14 cellular contexts compared by ENCODE assay signal in the genomic region with DNA sequence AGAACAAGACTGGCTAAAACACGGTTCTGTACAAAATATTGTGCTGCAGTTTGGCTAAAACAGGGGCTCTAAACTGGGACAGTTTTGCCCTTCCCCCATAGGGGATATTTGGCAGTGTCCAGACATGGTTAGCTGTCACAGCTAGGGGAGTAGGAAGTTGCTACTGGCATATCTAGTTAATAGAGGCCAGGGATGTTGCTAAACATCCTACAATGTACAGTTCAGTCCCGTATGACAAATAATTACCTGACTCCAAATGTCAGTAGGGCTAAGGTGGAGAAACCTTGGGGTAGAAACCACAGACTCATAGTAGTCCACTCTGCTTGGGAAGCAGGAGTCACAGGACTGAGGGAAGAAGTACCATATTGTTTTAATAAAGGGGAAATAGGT. TPM values are rescaled to one million over a fixed set of nuclear protein-coding genes. Genes with fewer than 3 reads are reported as not detected.
A peak's percentile ranks its signal among the peaks of the same experiment; 100 is the strongest.
DNase-seq lines count a peak whose midpoint lies in the region; ATAC-seq and TF ChIP-seq lines count a peak whose summit lies in the region.
"Had no signal": no experiment of that assay in that cellular context is flagged by ENCODE, and none has a peak within 500 bp of the region (broad histone marks: within the 10 kb centered on the region; RNA-seq: fewer than 3 reads in every experiment).

No MANE protein-coding gene starts in this region.

- no peaks in the 10 kb centered on the region for H3K9me3 Mint-ChIP-seq in Caco-2 (ENCODE audit: unreplicated experiment)
- H3K9me3 Mint-ChIP-seq: activated naive CD8-positive, alpha-beta T cell treated with anti-CD3 and anti-CD28 coated beads, Interleukin-2, amount 10 ng/mL, durations not matched to agents 7 days and 5 days; naive B cell had no signal

- H3K27me3 ChIP-seq in Caco-2 (replicated peaks; ENCODE audit: control insufficient read depth, insufficient read depth, low read length) = no peaks in the 10 kb centered on the region
- no peaks in the 10 kb centered on the region for H3K27me3 ChIP-seq in gastrocnemius medialis
- H3K27me3 ChIP-seq in SK-N-SH (ENCODE audit: insufficient read depth) = no peaks in the 10 kb centered on the region
- H3K27me3 ChIP-seq: BE2C had no signal

- H3K9me3 ChIP-seq in Caco-2 (no peaks in the 10 kb centered on the region), gastrocnemius medialis (no peaks in the 10 kb centered on the region), SK-N-SH (no peaks in the 10 kb centered on the region)
- H3K9me3 ChIP-seq: BE2C had no signal

- no peak for TF ChIP-seq RAD21 in SK-N-SH (IDR thresholded peaks at IDR 0.05; ENCODE audit: low read length)

- no peak for DNase-seq in Caco-2
- no peak for DNase-seq in caudate nucleus (lab: John Stamatoyannopoulos, UW)
- peak; percentile 25 for DNase-seq in iris pigment epithelial cell (ENCODE audit: low read depth)
- DNase-seq in gastrocnemius medialis = no peak
- DNase-seq in AG08396 (ENCODE audit: low spot score) = no peak
- DNase-seq in SK-N-SH = no peak
- no peak for DNase-seq in NCI-H2081 (lab: John Stamatoyannopoulos, UW)
- DNase-seq: activated CD4-positive, alpha-beta T cell treated with anti-CD3 and anti-CD28 coated beads for 48 hours; activated naive CD8-positive, alpha-beta T cell treated with anti-CD3 and anti-CD28 coated beads, Interleukin-2, amount 10 ng/mL, durations not matched to agents 7 days and 5 days; BE2C; naive B cell; NCI-H1694 had no signal

- H3K4me1 ChIP-seq in Caco-2 = peaks cover 24% of the 10 kb centered on the region
- peaks cover 94 to 95% of the 10 kb centered on the region in 2 donors for H3K4me1 ChIP-seq in gastrocnemius medialis
- peaks cover 10 to 28% of the 10 kb centered on the region in 2 experiments; a peak in 1 of 4 replicates for H3K4me1 ChIP-seq in SK-N-SH (ENCODE audit: control insufficient read depth in 1 of 2, insufficient read depth in 2 of 2, low read depth in 1 of 2, low read length in 1 of 2)
- H3K4me1 ChIP-seq: BE2C had no signal

- 61% methylated on average over 2 of the region's 2 CpGs for WGBS in SK-N-SH (ENCODE audit: low lambda C conversion rate)

- H3K27me3 Mint-ChIP-seq in Caco-2 (ENCODE audit: insufficient read depth, unreplicated experiment) = no peaks in the 10 kb centered on the region
- H3K27me3 Mint-ChIP-seq: activated naive CD8-positive, alpha-beta T cell treated with anti-CD3 and anti-CD28 coated beads, Interleukin-2, amount 10 ng/mL, durations not matched to agents 7 days and 5 days; naive B cell had no signal

- H3K36me3 ChIP-seq in Caco-2 (ENCODE audit: control insufficient read depth, insufficient read depth, low read length) (no peaks in the 10 kb centered on the region), gastrocnemius medialis (no peaks in the 10 kb centered on the region), SK-N-SH (replicated peaks in 1 of 2; ENCODE audit: control insufficient read depth in 1 of 2, insufficient read depth in 2 of 2, low read length in 1 of 2) (no peaks in the 10 kb centered on the region)
- H3K36me3 ChIP-seq: BE2C had no signal

- H3F3A ChIP-seq in SK-N-SH (replicated peaks; ENCODE audit: insufficient read depth) = no peaks in the 10 kb centered on the region

- H3K27ac Mint-ChIP-seq in Caco-2 (ENCODE audit: unreplicated experiment) = peak overlapping the region; percentile 33
- H3K27ac Mint-ChIP-seq: activated naive CD8-positive, alpha-beta T cell treated with anti-CD3 and anti-CD28 coated beads, Interleukin-2, amount 10 ng/mL, durations not matched to agents 7 days and 5 days had no signal

- peak; percentile 46 to 52 for ATAC-seq in gastrocnemius medialis
- ATAC-seq in SK-N-SH treated with all-trans-retinoic acid at 6 μM for 48 hours = no peak

- H3K4me2 ChIP-seq in SK-N-SH = no peak overlapping the region

- no peak overlapping the region for H2AFZ ChIP-seq in SK-N-SH (ENCODE audit: low read depth)

- peaks cover 7% of the 10 kb centered on the region for H3K4me1 Mint-ChIP-seq in Caco-2 (ENCODE audit: low read depth, unreplicated experiment)

- no peaks in the 10 kb centered on the region for H3K9me2 ChIP-seq in SK-N-SH

- H3K4me3 ChIP-seq in Caco-2 (ENCODE audit: low read depth, low read length) = no peak overlapping the region
- H3K4me3 ChIP-seq in gastrocnemius medialis = peak overlapping the region; percentile 24 to 78 (median 46)
- H3K4me3 ChIP-seq in SK-N-SH (ENCODE audit: low read depth in 2 of 2, low read length in 1 of 2) = no peak overlapping the region

- no peak overlapping the region for H3K9ac ChIP-seq in SK-N-SH

- CTCF ChIA-PET in Caco-2 (lab: Charles Lee) (no interaction called here), SK-N-SH (lab: Yijun Ruan, JAX) (no interaction called here)

- H3K27ac ChIP-seq in caudate nucleus (ENCODE audit: low read depth, low read length) (peak overlapping the region; percentile 81), gastrocnemius medialis (peak overlapping the region; percentile 91 to 100 (median 96)), SK-N-SH (ENCODE audit: low read depth in 2 of 2, low read length in 1 of 2) (no peak overlapping the region)

- no peak overlapping the region for H3K4me3 Mint-ChIP-seq in Caco-2 (ENCODE audit: unreplicated experiment)
- H3K4me3 Mint-ChIP-seq: activated naive CD8-positive, alpha-beta T cell treated with anti-CD3 and anti-CD28 coated beads, Interleukin-2, amount 10 ng/mL, durations not matched to agents 7 days and 5 days; naive B cell had no signal

- no peak for TF ChIP-seq CTCF in Caco-2 (IDR thresholded peaks at IDR 0.05; ENCODE audit: insufficient read depth in 1 of 2, low read depth in 1 of 2, low read length in 1 of 2, severe bottlenecking in 1 of 2, unreplicated experiment in 1 of 2)
- peak in 2 of 5 experiments; percentile 10 to 26 for TF ChIP-seq CTCF in gastrocnemius medialis (IDR thresholded peaks at IDR 0.05 in 4 of 5, conservative IDR thresholded peaks at IDR 0.05 in 1 of 5)
- TF ChIP-seq CTCF in SK-N-SH (IDR thresholded peaks at IDR 0.05) = no peak

- in situ Hi-C loops in gastrocnemius medialis (cut with MboI; ENCODE audit: low sequenced_read_pairs in 4 of 4) = no loop called here

- peaks cover 68% of the 10 kb centered on the region; the same call in 1 of the 2 replicates for H3K79me2 ChIP-seq in SK-N-SH (ENCODE audit: insufficient read depth)

- BruUV-seq in Caco-2 (replicated peaks; lab: Mats Ljungman, UMichigan) = no TSS peak

- TF ChIP-seq POLR2A in gastrocnemius medialis (IDR thresholded peaks at IDR 0.05) = peak in 1 of 2 donors; percentile 53

- intact Hi-C loops in Caco-2 (cut with micrococcal nuclease; ENCODE audit: unreplicated experiment) (no loop called here), gastrocnemius medialis (cut with DNase I; ENCODE audit: low total_unique reads) (loop anchor here (1.0 kb wide), 2 partner anchors 8 to 13 kb away; no protein-coding TSS in a partner anchor)

- TF ChIP-seq EP300 in SK-N-SH (IDR thresholded peaks at IDR 0.05; ENCODE audit: borderline replicate concordance in 1 of 2, low read depth in 1 of 2, low read length in 1 of 2) = no peak

- POLR2A ChIA-PET in Caco-2 (lab: Charles Lee) (no interaction called here), SK-N-SH (lab: Yijun Ruan, JAX) (no interaction called here)

- H4K20me1 ChIP-seq in SK-N-SH (ENCODE audit: insufficient read depth) = peaks cover 27% of the 10 kb centered on the region

- H3K36me3 Mint-ChIP-seq in Caco-2 (ENCODE audit: insufficient read depth, unreplicated experiment) = peaks cover 7% of the 10 kb centered on the region

TF ChIP-seq in SK-N-SH, 30 proteins besides CTCF, POLR2A, EP300 and RAD21 (continues in another document):
- TF ChIP-seq, protein P1, sequence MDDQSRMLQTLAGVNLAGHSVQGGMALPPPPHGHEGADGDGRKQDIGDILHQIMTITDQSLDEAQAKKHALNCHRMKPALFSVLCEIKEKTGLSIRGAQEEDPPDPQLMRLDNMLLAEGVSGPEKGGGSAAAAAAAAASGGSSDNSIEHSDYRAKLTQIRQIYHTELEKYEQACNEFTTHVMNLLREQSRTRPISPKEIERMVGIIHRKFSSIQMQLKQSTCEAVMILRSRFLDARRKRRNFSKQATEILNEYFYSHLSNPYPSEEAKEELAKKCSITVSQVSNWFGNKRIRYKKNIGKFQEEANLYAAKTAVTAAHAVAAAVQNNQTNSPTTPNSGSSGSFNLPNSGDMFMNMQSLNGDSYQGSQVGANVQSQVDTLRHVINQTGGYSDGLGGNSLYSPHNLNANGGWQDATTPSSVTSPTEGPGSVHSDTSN (IDR thresholded peaks at IDR 0.05) = no peak
- no peak for TF ChIP-seq GABPA (IDR thresholded peaks at IDR 0.05; ENCODE audit: low read depth)
- no peak for TF ChIP-seq JUND (IDR thresholded peaks at IDR 0.05)

TF ChIP-seq in SK-N-SH treated with all-trans-retinoic acid at 6 μM for 48 hours, 23 proteins besides CTCF, POLR2A, EP300 and RAD21 (continues in another document):
- TF ChIP-seq, protein P2, sequence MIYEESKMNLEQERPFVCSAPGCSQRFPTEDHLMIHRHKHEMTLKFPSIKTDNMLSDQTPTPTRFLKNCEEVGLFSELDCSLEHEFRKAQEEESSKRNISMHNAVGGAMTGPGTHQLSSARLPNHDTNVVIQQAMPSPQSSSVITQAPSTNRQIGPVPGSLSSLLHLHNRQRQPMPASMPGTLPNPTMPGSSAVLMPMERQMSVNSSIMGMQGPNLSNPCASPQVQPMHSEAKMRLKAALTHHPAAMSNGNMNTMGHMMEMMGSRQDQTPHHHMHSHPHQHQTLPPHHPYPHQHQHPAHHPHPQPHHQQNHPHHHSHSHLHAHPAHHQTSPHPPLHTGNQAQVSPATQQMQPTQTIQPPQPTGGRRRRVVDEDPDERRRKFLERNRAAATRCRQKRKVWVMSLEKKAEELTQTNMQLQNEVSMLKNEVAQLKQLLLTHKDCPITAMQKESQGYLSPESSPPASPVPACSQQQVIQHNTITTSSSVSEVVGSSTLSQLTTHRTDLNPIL (CRISPR knock-in tag; IDR thresholded peaks at IDR 0.05; ENCODE audit: low read depth) = no peak

RNA-seq across cellular contexts. Expression of a gene that starts 39.8 kb away (rescaled TPM):
- total RNA-seq in Caco-2 (2022) = 26.3 and 28.2 TPM in 2 replicates
- 100 to 1,000 TPM; 103 to 204 (median 145) TPM for total RNA-seq in gastrocnemius medialis
- 22.8 and 29.8 TPM in 2 replicates for polyA plus RNA-seq in SK-N-SH (2012; rRNA removed)
- polyA plus RNA-seq in SK-N-SH (2012; cell fraction: cytosol; rRNA removed) = 16.7 and 23.9 TPM in 2 replicates
- 11.2 and 13.4 TPM in 2 replicates for polyA plus RNA-seq in SK-N-SH (2012; cell fraction: nucleus; rRNA removed)

RNA-seq across cellular contexts. Expression of a gene that starts 53.7 kb away (rescaled TPM):
- total RNA-seq in Caco-2 (2022) (not detected in 2 replicates), gastrocnemius medialis (1 to 10 TPM in 1 of 4 donors, not detected in 3; 4.2 TPM)
- not detected in 2 replicates for polyA plus RNA-seq in SK-N-SH (2012; rRNA removed)
- polyA plus RNA-seq in SK-N-SH (2012; cell fraction: cytosol; rRNA removed) = not detected in 2 replicates
- polyA plus RNA-seq in SK-N-SH (2012; cell fraction: nucleus; rRNA removed) = 0.04 TPM in 1 of 2 replicates, not detected in the other
- total RNA-seq: activated naive CD8-positive, alpha-beta T cell treated with anti-CD3 and anti-CD28 coated beads, Interleukin-2, amount 10 ng/mL, durations not matched to agents 7 days and 5 days; frontal cortex had no signal

Comparison
In these comparisons a context has a peak if more than half of its experiments do, and no peak if none do; other contexts are left out.
1. H3K4me3 ChIP-seq: peak in gastrocnemius medialis (4 of 4); none in Caco-2 (single experiment) and SK-N-SH (0 of 2).
2. H3K27ac ChIP-seq: peak in caudate nucleus (single experiment) and gastrocnemius medialis (4 of 4); none in SK-N-SH (0 of 2).